Comparison of ENCODE assay signal across 1 cellular context in the genomic region with DNA sequence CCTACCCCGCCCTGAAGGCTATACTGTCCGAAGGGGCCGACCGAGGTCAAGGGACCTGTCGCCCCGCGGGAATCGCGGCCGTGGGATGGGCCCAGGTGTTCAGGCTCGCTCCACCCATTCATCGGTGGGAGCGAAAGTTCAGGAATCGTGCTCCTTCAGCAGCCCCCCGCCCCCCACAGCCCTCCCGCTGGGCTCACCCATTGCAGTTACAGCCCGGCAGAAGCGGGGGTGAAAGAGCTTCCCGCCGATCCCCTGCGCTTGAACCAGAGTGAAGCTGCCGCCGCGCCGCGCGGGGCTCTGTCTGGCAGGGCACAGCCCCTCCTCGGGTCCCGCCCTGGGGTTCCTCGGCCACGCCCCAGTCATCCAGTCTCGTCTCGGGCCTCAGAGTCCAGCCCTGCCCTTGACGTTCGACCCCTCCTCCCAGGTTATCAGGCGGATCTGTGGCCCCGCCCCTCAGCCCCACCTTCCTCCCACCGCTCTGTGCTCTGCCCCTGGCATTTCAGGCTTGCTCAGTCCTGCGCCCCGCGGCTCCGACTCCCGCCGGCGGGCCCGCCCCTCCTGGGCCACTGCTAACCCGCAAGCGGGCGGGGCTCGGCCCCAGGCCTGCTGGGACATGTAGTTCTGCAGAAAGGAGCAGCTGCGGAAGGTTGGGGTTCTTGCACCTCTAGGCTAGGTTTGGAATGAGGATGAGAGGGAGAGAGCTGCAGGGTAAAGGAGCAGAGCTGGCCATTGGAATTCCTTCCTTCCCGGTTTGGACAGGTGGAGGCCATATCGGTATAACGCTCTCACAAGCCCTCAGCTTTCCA.
A peak's percentile ranks its signal among the peaks of the same experiment; 100 is the strongest.
TF ChIP-seq lines count a peak whose summit lies in the region.

A gene (minus strand): TSS at position 303 of the 806 bp plus-strand sequence. CDS start 3,955 bp downstream, outside the sequence.

TF ChIP-seq in HepG2, 621 proteins besides CTCF, POLR2A, EP300 and RAD21 (continues in another document):
- TF ChIP-seq ERF (CRISPR knock-in tag; IDR thresholded peaks at IDR 0.05) (peak; percentile 31; the same call in 1 of the 2 replicates), HIVEP1 (CRISPR knock-in tag; IDR thresholded peaks at IDR 0.05) (0 out of 2 replicates have a peak, but pooled peaks have one; percentile 42), TARDBP (CRISPR knock-in tag; IDR thresholded peaks at IDR 0.05) (peak; percentile 70), EHMT2 (IDR thresholded peaks at IDR 0.05; ENCODE audit: borderline replicate concordance, low read depth, low read length) (no peak), ZNF136 (CRISPR knock-in tag; IDR thresholded peaks at IDR 0.05; ENCODE audit: low read depth) (no peak; the same call in 1 of the 2 replicates), ZNF34 (CRISPR knock-in tag; IDR thresholded peaks at IDR 0.05; ENCODE audit: borderline replicate concordance) (0 out of 2 replicates have a peak, but pooled peaks have one; percentile 34), HOXA7 (CRISPR knock-in tag; IDR thresholded peaks at IDR 0.05) (no peak), NCOA1 (CRISPR knock-in tag; IDR thresholded peaks at IDR 0.05) (no peak), TMF1 (CRISPR knock-in tag; IDR thresholded peaks at IDR 0.05; ENCODE audit: low read depth) (no peak; the same call in 1 of the 2 replicates), SOX6 (IDR thresholded peaks at IDR 0.05) (no peak), SOX6 (CRISPR knock-in tag; IDR thresholded peaks at IDR 0.05) (peak; percentile 72), ZNF883 (CRISPR knock-in tag; IDR thresholded peaks at IDR 0.05; ENCODE audit: not compliant biosample characterization) (no peak), CENPT (CRISPR knock-in tag; IDR thresholded peaks at IDR 0.05; ENCODE audit: low read depth) (no peak), ATF1 (CRISPR knock-in tag; IDR thresholded peaks at IDR 0.05) (peak; percentile 49; the same call in 1 of the 2 replicates), ZNF329 (CRISPR knock-in tag; IDR thresholded peaks at IDR 0.05; ENCODE audit: low read depth) (no peak), SMAD9 (CRISPR knock-in tag; IDR thresholded peaks at IDR 0.05) (no peak), ZNF282 (IDR thresholded peaks at IDR 0.05; ENCODE audit: partially characterized antibody) (no peak), TCF12 (IDR thresholded peaks at IDR 0.05) (no peak), TCF12 (CRISPR knock-in tag; IDR thresholded peaks at IDR 0.05) (0 out of 2 replicates have a peak, but pooled peaks have one; percentile 44), ZBTB20 (CRISPR knock-in tag; IDR thresholded peaks at IDR 0.05; ENCODE audit: borderline replicate concordance, low read depth) (peak; percentile 52; the same call in 1 of the 2 replicates), RBFOX2 (IDR thresholded peaks at IDR 0.05; ENCODE audit: low read depth, low read length) (peak; percentile 94), CHD2 (IDR thresholded peaks at IDR 0.05; ENCODE audit: low read depth, low read length) (no peak), ADNP (CRISPR knock-in tag; IDR thresholded peaks at IDR 0.05) (no peak), NFRKB (IDR thresholded peaks at IDR 0.05) (no peak), ZFP90 (CRISPR knock-in tag; IDR thresholded peaks at IDR 0.05; ENCODE audit: borderline replicate concordance) (no peak; the same call in 1 of the 2 replicates), ZFP41 (CRISPR knock-in tag; IDR thresholded peaks at IDR 0.05; ENCODE audit: borderline replicate concordance) (no peak), MEF2D (CRISPR knock-in tag; IDR thresholded peaks at IDR 0.05) (peak; percentile 62; the same call in 1 of the 2 replicates), ZSCAN25 (CRISPR knock-in tag; IDR thresholded peaks at IDR 0.05) (no peak), ZNF619 (CRISPR knock-in tag; IDR thresholded peaks at IDR 0.05) (no peak), ZNF138 (CRISPR knock-in tag; IDR thresholded peaks at IDR 0.05; ENCODE audit: low read depth) (no peak), SSRP1 (CRISPR knock-in tag; IDR thresholded peaks at IDR 0.05) (no peak), ARNT2 (CRISPR knock-in tag; IDR thresholded peaks at IDR 0.05; ENCODE audit: low read depth) (no peak; the same call in 1 of the 2 replicates), SRSF9 (IDR thresholded peaks at IDR 0.05; ENCODE audit: borderline replicate concordance, insufficient read depth, low read depth, low read length, poor library complexity, severe bottlenecking) (no peak), SUZ12 (IDR thresholded peaks at IDR 0.05; ENCODE audit: low read depth, low read length) (peak; percentile 67), ZNF382 (CRISPR knock-in tag; IDR thresholded peaks at IDR 0.05; ENCODE audit: borderline replicate concordance) (no peak), ZNF879 (CRISPR knock-in tag; IDR thresholded peaks at IDR 0.05) (no peak), ZNF367 (CRISPR knock-in tag; IDR thresholded peaks at IDR 0.05; ENCODE audit: borderline replicate concordance) (no peak), KDM3A (CRISPR knock-in tag; IDR thresholded peaks at IDR 0.05; ENCODE audit: low read depth) (peak; percentile 70), ZNF678 (CRISPR knock-in tag; IDR thresholded peaks at IDR 0.05) (0 out of 2 replicates have a peak, but pooled peaks have one; percentile 42), ZNF598 (CRISPR knock-in tag; IDR thresholded peaks at IDR 0.05; ENCODE audit: borderline replicate concordance) (no peak), MIER2 (CRISPR knock-in tag; IDR thresholded peaks at IDR 0.05) (no peak; the same call in 1 of the 2 replicates), ZNF724P (CRISPR knock-in tag; IDR thresholded peaks at IDR 0.05; ENCODE audit: borderline replicate concordance) (no peak)
- TF ChIP-seq, protein P1, sequence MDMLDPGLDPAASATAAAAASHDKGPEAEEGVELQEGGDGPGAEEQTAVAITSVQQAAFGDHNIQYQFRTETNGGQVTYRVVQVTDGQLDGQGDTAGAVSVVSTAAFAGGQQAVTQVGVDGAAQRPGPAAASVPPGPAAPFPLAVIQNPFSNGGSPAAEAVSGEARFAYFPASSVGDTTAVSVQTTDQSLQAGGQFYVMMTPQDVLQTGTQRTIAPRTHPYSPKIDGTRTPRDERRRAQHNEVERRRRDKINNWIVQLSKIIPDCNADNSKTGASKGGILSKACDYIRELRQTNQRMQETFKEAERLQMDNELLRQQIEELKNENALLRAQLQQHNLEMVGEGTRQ (IDR thresholded peaks at IDR 0.05; ENCODE audit: low read depth, low read length), result no peak
- TF ChIP-seq, protein P1 (CRISPR knock-in tag; IDR thresholded peaks at IDR 0.05; ENCODE audit: borderline replicate concordance), result no peak
- TF ChIP-seq, protein P2, sequence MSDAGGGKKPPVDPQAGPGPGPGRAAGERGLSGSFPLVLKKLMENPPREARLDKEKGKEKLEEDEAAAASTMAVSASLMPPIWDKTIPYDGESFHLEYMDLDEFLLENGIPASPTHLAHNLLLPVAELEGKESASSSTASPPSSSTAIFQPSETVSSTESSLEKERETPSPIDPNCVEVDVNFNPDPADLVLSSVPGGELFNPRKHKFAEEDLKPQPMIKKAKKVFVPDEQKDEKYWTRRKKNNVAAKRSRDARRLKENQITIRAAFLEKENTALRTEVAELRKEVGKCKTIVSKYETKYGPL (CRISPR knock-in tag; IDR thresholded peaks at IDR 0.05), result no peak
- TF ChIP-seq, protein P3, sequence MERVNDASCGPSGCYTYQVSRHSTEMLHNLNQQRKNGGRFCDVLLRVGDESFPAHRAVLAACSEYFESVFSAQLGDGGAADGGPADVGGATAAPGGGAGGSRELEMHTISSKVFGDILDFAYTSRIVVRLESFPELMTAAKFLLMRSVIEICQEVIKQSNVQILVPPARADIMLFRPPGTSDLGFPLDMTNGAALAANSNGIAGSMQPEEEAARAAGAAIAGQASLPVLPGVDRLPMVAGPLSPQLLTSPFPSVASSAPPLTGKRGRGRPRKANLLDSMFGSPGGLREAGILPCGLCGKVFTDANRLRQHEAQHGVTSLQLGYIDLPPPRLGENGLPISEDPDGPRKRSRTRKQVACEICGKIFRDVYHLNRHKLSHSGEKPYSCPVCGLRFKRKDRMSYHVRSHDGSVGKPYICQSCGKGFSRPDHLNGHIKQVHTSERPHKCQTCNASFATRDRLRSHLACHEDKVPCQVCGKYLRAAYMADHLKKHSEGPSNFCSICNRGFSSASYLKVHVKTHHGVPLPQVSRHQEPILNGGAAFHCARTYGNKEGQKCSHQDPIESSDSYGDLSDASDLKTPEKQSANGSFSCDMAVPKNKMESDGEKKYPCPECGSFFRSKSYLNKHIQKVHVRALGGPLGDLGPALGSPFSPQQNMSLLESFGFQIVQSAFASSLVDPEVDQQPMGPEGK (CRISPR knock-in tag; IDR thresholded peaks at IDR 0.05), result peak; percentile 85; the same call in 1 of the 2 replicates
- TF ChIP-seq, protein P4, sequence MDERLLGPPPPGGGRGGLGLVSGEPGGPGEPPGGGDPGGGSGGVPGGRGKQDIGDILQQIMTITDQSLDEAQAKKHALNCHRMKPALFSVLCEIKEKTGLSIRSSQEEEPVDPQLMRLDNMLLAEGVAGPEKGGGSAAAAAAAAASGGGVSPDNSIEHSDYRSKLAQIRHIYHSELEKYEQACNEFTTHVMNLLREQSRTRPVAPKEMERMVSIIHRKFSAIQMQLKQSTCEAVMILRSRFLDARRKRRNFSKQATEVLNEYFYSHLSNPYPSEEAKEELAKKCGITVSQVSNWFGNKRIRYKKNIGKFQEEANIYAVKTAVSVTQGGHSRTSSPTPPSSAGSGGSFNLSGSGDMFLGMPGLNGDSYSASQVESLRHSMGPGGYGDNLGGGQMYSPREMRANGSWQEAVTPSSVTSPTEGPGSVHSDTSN (CRISPR knock-in tag; IDR thresholded peaks at IDR 0.05), result no peak
- TF ChIP-seq, protein P5, sequence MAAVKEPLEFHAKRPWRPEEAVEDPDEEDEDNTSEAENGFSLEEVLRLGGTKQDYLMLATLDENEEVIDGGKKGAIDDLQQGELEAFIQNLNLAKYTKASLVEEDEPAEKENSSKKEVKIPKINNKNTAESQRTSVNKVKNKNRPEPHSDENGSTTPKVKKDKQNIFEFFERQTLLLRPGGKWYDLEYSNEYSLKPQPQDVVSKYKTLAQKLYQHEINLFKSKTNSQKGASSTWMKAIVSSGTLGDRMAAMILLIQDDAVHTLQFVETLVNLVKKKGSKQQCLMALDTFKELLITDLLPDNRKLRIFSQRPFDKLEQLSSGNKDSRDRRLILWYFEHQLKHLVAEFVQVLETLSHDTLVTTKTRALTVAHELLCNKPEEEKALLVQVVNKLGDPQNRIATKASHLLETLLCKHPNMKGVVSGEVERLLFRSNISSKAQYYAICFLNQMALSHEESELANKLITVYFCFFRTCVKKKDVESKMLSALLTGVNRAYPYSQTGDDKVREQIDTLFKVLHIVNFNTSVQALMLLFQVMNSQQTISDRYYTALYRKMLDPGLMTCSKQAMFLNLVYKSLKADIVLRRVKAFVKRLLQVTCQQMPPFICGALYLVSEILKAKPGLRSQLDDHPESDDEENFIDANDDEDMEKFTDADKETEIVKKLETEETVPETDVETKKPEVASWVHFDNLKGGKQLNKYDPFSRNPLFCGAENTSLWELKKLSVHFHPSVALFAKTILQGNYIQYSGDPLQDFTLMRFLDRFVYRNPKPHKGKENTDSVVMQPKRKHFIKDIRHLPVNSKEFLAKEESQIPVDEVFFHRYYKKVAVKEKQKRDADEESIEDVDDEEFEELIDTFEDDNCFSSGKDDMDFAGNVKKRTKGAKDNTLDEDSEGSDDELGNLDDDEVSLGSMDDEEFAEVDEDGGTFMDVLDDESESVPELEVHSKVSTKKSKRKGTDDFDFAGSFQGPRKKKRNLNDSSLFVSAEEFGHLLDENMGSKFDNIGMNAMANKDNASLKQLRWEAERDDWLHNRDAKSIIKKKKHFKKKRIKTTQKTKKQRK (IDR thresholded peaks at IDR 0.05; ENCODE audit: low read length), result no peak
- TF ChIP-seq, protein P6, sequence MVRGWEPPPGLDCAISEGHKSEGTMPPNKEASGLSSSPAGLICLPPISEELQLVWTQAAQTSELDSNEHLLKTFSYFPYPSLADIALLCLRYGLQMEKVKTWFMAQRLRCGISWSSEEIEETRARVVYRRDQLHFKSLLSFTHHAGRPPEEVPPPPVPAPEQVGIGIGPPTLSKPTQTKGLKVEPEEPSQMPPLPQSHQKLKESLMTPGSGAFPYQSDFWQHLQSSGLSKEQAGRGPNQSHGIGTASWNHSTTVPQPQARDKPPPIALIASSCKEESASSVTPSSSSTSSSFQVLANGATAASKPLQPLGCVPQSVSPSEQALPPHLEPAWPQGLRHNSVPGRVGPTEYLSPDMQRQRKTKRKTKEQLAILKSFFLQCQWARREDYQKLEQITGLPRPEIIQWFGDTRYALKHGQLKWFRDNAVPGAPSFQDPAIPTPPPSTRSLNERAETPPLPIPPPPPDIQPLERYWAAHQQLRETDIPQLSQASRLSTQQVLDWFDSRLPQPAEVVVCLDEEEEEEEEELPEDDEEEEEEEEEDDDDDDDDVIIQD (CRISPR knock-in tag; IDR thresholded peaks at IDR 0.05; ENCODE audit: low read depth), result 0 out of 2 replicates have a peak, but pooled peaks have one; percentile 54
- TF ChIP-seq, protein P7, sequence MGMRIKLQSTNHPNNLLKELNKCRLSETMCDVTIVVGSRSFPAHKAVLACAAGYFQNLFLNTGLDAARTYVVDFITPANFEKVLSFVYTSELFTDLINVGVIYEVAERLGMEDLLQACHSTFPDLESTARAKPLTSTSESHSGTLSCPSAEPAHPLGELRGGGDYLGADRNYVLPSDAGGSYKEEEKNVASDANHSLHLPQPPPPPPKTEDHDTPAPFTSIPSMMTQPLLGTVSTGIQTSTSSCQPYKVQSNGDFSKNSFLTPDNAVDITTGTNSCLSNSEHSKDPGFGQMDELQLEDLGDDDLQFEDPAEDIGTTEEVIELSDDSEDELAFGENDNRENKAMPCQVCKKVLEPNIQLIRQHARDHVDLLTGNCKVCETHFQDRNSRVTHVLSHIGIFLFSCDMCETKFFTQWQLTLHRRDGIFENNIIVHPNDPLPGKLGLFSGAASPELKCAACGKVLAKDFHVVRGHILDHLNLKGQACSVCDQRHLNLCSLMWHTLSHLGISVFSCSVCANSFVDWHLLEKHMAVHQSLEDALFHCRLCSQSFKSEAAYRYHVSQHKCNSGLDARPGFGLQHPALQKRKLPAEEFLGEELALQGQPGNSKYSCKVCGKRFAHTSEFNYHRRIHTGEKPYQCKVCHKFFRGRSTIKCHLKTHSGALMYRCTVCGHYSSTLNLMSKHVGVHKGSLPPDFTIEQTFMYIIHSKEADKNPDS (CRISPR knock-in tag; IDR thresholded peaks at IDR 0.05), result no peak
- TF ChIP-seq, protein P8, sequence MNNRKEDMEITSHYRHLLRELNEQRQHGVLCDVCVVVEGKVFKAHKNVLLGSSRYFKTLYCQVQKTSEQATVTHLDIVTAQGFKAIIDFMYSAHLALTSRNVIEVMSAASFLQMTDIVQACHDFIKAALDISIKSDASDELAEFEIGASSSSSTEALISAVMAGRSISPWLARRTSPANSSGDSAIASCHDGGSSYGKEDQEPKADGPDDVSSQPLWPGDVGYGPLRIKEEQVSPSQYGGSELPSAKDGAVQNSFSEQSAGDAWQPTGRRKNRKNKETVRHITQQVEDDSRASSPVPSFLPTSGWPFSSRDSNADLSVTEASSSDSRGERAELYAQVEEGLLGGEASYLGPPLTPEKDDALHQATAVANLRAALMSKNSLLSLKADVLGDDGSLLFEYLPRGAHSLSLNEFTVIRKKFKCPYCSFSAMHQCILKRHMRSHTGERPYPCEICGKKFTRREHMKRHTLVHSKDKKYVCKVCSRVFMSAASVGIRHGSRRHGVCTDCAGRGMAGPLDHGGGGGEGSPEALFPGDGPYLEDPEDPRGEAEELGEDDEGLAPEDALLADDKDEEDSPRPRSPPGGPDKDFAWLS (CRISPR knock-in tag; IDR thresholded peaks at IDR 0.05; ENCODE audit: borderline replicate concordance), result no peak
